16 cellular contexts compared by ENCODE assay signal in genomic region chr2:235598842-235599531, GRCh38.
A peak's percentile ranks its signal among the peaks of the same experiment; 100 is the strongest.
DNase-seq lines count a peak whose midpoint lies in the region; ATAC-seq and TF ChIP-seq lines count a peak whose summit lies in the region.
"Had no signal": no experiment of that assay in that cellular context is flagged by ENCODE, and none has a peak within 500 bp of the region (broad histone marks: within the 10 kb centered on the region; RNA-seq: fewer than 3 reads in every experiment).

No MANE protein-coding gene starts in this region.

- peaks cover 60% of the 10 kb centered on the region for H3K79me1 ChIP-seq in mesenchymal stem cell (replicated peaks; ENCODE audit: low read length, poor library complexity, severe bottlenecking)

- no peak overlapping the region for H3K18ac ChIP-seq in mesenchymal stem cell (ENCODE audit: low read depth in 1 of 2, low read length in 2 of 2)

- no peak overlapping the region for H3K9ac ChIP-seq in mesenchymal stem cell (ENCODE audit: low read length)
- H3K9ac ChIP-seq: GM23248 had no signal

- H2BK15ac ChIP-seq in mesenchymal stem cell (ENCODE audit: low read depth, poor library complexity, severe bottlenecking): no peak overlapping the region

- no peak overlapping the region for H2AFZ ChIP-seq in mesenchymal stem cell (ENCODE audit: low read depth, low read length)
- H2AFZ ChIP-seq: GM23248 had no signal

- no peak overlapping the region for H3K4me3 Mint-ChIP-seq in WTC11
- H3K4me3 Mint-ChIP-seq: CD4-positive, alpha-beta memory T cell had no signal

- no peak overlapping the region for H2BK120ac ChIP-seq in mesenchymal stem cell (ENCODE audit: low read depth, low read length)

- no peak overlapping the region for H2BK5ac ChIP-seq in mesenchymal stem cell (ENCODE audit: low read depth, low read length, poor library complexity, severe bottlenecking)

- H3K4ac ChIP-seq in mesenchymal stem cell (ENCODE audit: low read depth in 1 of 2, low read length in 2 of 2): no peak overlapping the region

- peaks cover 0 to 7% of the 10 kb centered on the region in 2 experiments for H3K36me3 ChIP-seq in mesenchymal stem cell (ENCODE audit: control insufficient read depth in 1 of 2, insufficient read depth in 2 of 2, low read depth in 1 of 2, low read length in 2 of 2)
- H3K36me3 ChIP-seq in MG63: no peaks in the 10 kb centered on the region

- H3K27ac ChIP-seq in mesenchymal stem cell (ENCODE audit: low read length, poor library complexity, severe bottlenecking): no peak overlapping the region
- H3K27ac ChIP-seq: 22Rv1, C4-2B, GM23248, HL-60 had no signal

- H4K91ac ChIP-seq in mesenchymal stem cell (ENCODE audit: low read length): no peak overlapping the region

- DNase-seq in DMS53 (lab: John Stamatoyannopoulos, UW): peak; percentile 22
- no peak for DNase-seq in DMS53 treated with DMSO at 0.1 percent for 48 hours (lab: John Stamatoyannopoulos, UW; ENCODE audit: unreplicated experiment)
- no peak for DNase-seq in WTC11 (ENCODE audit: low spot score)
- DNase-seq in mesenchymal stem cell: peak; percentile 54
- peak; percentile 28 for DNase-seq in superior temporal gyrus (ENCODE audit: extremely low spot score)
- no peak for DNase-seq in MG63
- DNase-seq in SW 1271 (lab: John Stamatoyannopoulos, UW): no peak
- no peak for DNase-seq in OCI-M2 (lab: John Stamatoyannopoulos, UW; ENCODE audit: unreplicated experiment)
- DNase-seq: CD4-positive, alpha-beta memory T cell; DND-41; GDM1; GM23248; H7 had no signal

- H3K23ac ChIP-seq in mesenchymal stem cell (ENCODE audit: low read length in 2 of 2): no peak overlapping the region

- H3K27me3 Mint-ChIP-seq in WTC11 (ENCODE audit: low read depth): no peaks in the 10 kb centered on the region

- POLR2A ChIA-PET in WTC11 (lab: Charles Lee): no interaction called here

- 82% methylated on average over 11 of the region's 13 CpGs for WGBS in mesenchymal stem cell

- no peak overlapping the region for H3K14ac ChIP-seq in mesenchymal stem cell (ENCODE audit: low read length in 2 of 2)

- 0 out of 2 replicates have a peak overlapping the region, but pooled peaks have one; percentile 63 for H3K27ac Mint-ChIP-seq in WTC11
- H3K27ac Mint-ChIP-seq: CD4-positive, alpha-beta memory T cell had no signal

- peaks cover 12% of the 10 kb centered on the region for H3K36me3 Mint-ChIP-seq in WTC11
- H3K36me3 Mint-ChIP-seq: CD4-positive, alpha-beta memory T cell had no signal

- no peak overlapping the region for H4K8ac ChIP-seq in mesenchymal stem cell (ENCODE audit: low read length)

- H3K9me3 ChIP-seq in mesenchymal stem cell (ENCODE audit: control insufficient read depth, low read length): no peaks in the 10 kb centered on the region
- H3K9me3 ChIP-seq in MG63: no peaks in the 10 kb centered on the region

- H3K4me1 ChIP-seq in mesenchymal stem cell (ENCODE audit: control insufficient read depth, insufficient read depth, low read depth, low read length): peaks cover 2% of the 10 kb centered on the region

- H3K4me2 ChIP-seq in mesenchymal stem cell (ENCODE audit: low read length, poor library complexity, severe bottlenecking): no peak overlapping the region

- no peak for TF ChIP-seq CTCF in WTC11 (IDR thresholded peaks at IDR 0.05)

- no peak overlapping the region for H2BK12ac ChIP-seq in mesenchymal stem cell (ENCODE audit: low read length in 2 of 2)

- ATAC-seq in WTC11: no peak

- CTCF ChIA-PET in WTC11 (lab: Charles Lee): interaction anchor here (1.0 to 1.1 kb wide), 2 partner anchors 142 to 147 kb away, joined by 4 to 5 read pairs; no protein-coding TSS in a partner anchor

- H3K4me3 ChIP-seq in mesenchymal stem cell (ENCODE audit: insufficient read depth in 1 of 2, low read depth in 1 of 2, low read length in 2 of 2) (no peak overlapping the region), MG63 (no peak overlapping the region)
- H3K4me3 ChIP-seq: GM23248 had no signal

- peaks cover 15% of the 10 kb centered on the region for H3K9me3 Mint-ChIP-seq in WTC11

- H3K27me3 ChIP-seq in mesenchymal stem cell (ENCODE audit: control insufficient read depth in 1 of 2, insufficient read depth in 1 of 2, low read length in 2 of 2) (no peaks in the 10 kb centered on the region), MG63 (no peaks in the 10 kb centered on the region)

- H2AK5ac ChIP-seq in mesenchymal stem cell (ENCODE audit: low read length, severe bottlenecking): no peak overlapping the region

- peaks cover 41% of the 10 kb centered on the region for H3K4me1 Mint-ChIP-seq in WTC11

TF ChIP-seq in WTC11, 78 proteins besides CTCF, POLR2A, EP300 and RAD21:
- no peak for TF ChIP-seq ZNF396 (CRISPR knock-in tag; IDR thresholded peaks at IDR 0.05; ENCODE audit: borderline replicate concordance)

Comparison
In these comparisons a context has a peak if more than half of its experiments do, and no peak if none do; other contexts are left out.
1. DNase-seq: peak in DMS53 (single experiment), mesenchymal stem cell (single experiment) and superior temporal gyrus (single experiment); none in DMS53 treated with DMSO at 0.1 percent for 48 hours (single experiment), WTC11 (single experiment), MG63 (single experiment), SW 1271 (0 of 2) and OCI-M2 (single experiment).